8 cellular contexts compared by ENCODE assay signal in genomic region chr7:23013715-23014649, GRCh38.
DNase-seq lines count a peak whose midpoint lies in the region; ATAC-seq lines count a peak whose summit lies in the region.

Gene HYCC1 (minus strand): TSS chr7:23014130. CDS start chr7:22991111, 23,019 bp downstream.

- ATAC-seq in GM19025 (IDR thresholded peaks at IDR 0.05; ENCODE audit: low read depth, unreplicated experiment) (peak; percentile 95), HG03342 (IDR thresholded peaks at IDR 0.05; ENCODE audit: unreplicated experiment) (peak; percentile 96)
- peak; percentile 98 for ATAC-seq in central memory CD8-positive, alpha-beta T cell (replicated peaks; ENCODE audit: extremely low read depth, poor library complexity, severe bottlenecking)

- no peaks in the 10 kb centered on the region for H3K9me3 Mint-ChIP-seq in central memory CD8-positive, alpha-beta T cell

- DNase-seq in AG20443 (ENCODE audit: low spot score), result peak; percentile 97
- DNase-seq in NCI-H345 treated with DMSO at 0.1 percent for 48 hours (lab: John Stamatoyannopoulos, UW; ENCODE audit: unreplicated experiment), result peak; percentile 99
- peak; percentile 98 for DNase-seq in activated CD4-positive, CD25-positive, alpha-beta regulatory T cell treated with anti-CD3 and anti-CD28 coated beads, Interleukin-2, amount 50 U/mL, for 16 hours (ENCODE audit: low read depth, low spot score)
- DNase-seq in central memory CD8-positive, alpha-beta T cell (ENCODE audit: low spot score in 2 of 2), result peak; percentile 99
- DNase-seq in islet precursor cell, result peak; percentile 100
- DNase-seq in stimulated activated CD4-positive, alpha-beta T cell treated with anti-CD3 and anti-CD28 coated beads, Interleukin-12 subunit alpha, Interleukin-12 subunit beta, amount 100 ng/mL, for 48 hours (ENCODE audit: low read depth in 2 of 3, low spot score in 1 of 3), result peak; percentile 99

- H3K4me3 Mint-ChIP-seq in central memory CD8-positive, alpha-beta T cell, result no peak within 1 kb of the TSS

- H3K27me3 Mint-ChIP-seq in central memory CD8-positive, alpha-beta T cell, result no peaks in the 10 kb centered on the region

- peaks cover 5% of the 10 kb centered on the region for H3K4me1 Mint-ChIP-seq in central memory CD8-positive, alpha-beta T cell

- H3K36me3 Mint-ChIP-seq in central memory CD8-positive, alpha-beta T cell (ENCODE audit: insufficient read depth), result peaks cover 7% of the 10 kb centered on the region

- H3K27ac Mint-ChIP-seq in central memory CD8-positive, alpha-beta T cell (ENCODE audit: low read depth), result no peak within 1 kb of the TSS

Comparison
In these comparisons a context has a peak if more than half of its experiments do, and no peak if none do; other contexts are left out.
1. Peak in every context shown above with its lines: DNase-seq and ATAC-seq.